3 cellular contexts compared by ENCODE assay signal in genomic region chr22:18964501-18965265, GRCh38. TPM values are rescaled to one million over a fixed set of nuclear protein-coding genes. Genes with fewer than 3 reads are reported as not detected.
"Had no signal": no experiment of that assay in that cellular context is flagged by ENCODE, and none has a peak within 500 bp of the region (broad histone marks: within the 10 kb centered on the region; RNA-seq: fewer than 3 reads in every experiment).

No MANE protein-coding gene starts in this region.

RNA-seq across cellular contexts. Expression of gene PRODH, which starts 28.6 kb away (rescaled TPM):
- total RNA-seq: fibroblast of villous mesenchyme, natural killer cell had no signal
- polyA plus RNA-seq: immature natural killer cell had no signal
